Comparison of ENCODE assay signal across 12 cellular contexts in genomic region chr4:184845367-184846011, GRCh38. TPM values are rescaled to one million over a fixed set of nuclear protein-coding genes. Genes with fewer than 3 reads are reported as not detected.
DNase-seq lines count a peak whose midpoint lies in the region; ATAC-seq lines count a peak whose summit lies in the region.
"Had no signal": no experiment of that assay in that cellular context is flagged by ENCODE, and none has a peak within 500 bp of the region (broad histone marks: within the 10 kb centered on the region; RNA-seq: fewer than 3 reads in every experiment).

No MANE protein-coding gene starts in this region.

- H3K9me3 ChIP-seq in MG63: no peaks in the 10 kb centered on the region

- DNase-seq in GM04503 (ENCODE audit: low read depth): peak; percentile 55
- peak; percentile 38 for DNase-seq in MG63
- peak; percentile 24 for DNase-seq in epidermal melanocyte (ENCODE audit: insufficient read length, low spot score)
- peak; percentile 79 for DNase-seq in renal cortical epithelial cell (ENCODE audit: low read depth)
- no peak for DNase-seq in DMS153 (lab: John Stamatoyannopoulos, UW)
- DNase-seq in superior temporal gyrus (ENCODE audit: extremely low spot score): no peak
- no peak for DNase-seq in NCI-H187 treated with DMSO at 0.1 percent for 48 hours (lab: John Stamatoyannopoulos, UW)
- DNase-seq: activated naive CD4-positive, alpha-beta T cell treated with anti-CD3 and anti-CD28 coated beads, Interleukin-2, amount 50 U/mL, for 16 hours; NCI-H1105 treated with DMSO at 0.1 percent for 48 hours; stimulated activated CD4-positive, alpha-beta T cell treated with anti-CD3 and anti-CD28 coated beads, Interleukin-12 subunit alpha, Interleukin-12 subunit beta, amount 100 ng/mL, for 4 hours had no signal

- no peak overlapping the region for H3K4me3 ChIP-seq in MG63

- no peaks in the 10 kb centered on the region for H3K27me3 ChIP-seq in MG63

- ATAC-seq in GM18517 (IDR thresholded peaks at IDR 0.05; ENCODE audit: unreplicated experiment): no peak
- ATAC-seq: stimulated activated memory B cell treated with anti-CD40 and anti-IgM and Interleukin-4, amounts not matched to agents 10 μg/mL and 1 μg/mL and 100 μg/mL, for 72 hours had no signal

- H3K36me3 ChIP-seq in MG63: no peaks in the 10 kb centered on the region

RNA-seq across cellular contexts. Expression of gene ACSL1, which starts 19.7 kb away (rescaled TPM):
- 20.5 and 22.2 TPM in 2 replicates for total RNA-seq in MG63 (2014; rRNA removed; shearing (Covaris generic); ENCODE audit: low replicate concordance)
- total RNA-seq in renal cortical epithelial cell: 151 and 221 TPM in 2 replicates

Comparison
In these comparisons a context has a peak if more than half of its experiments do, and no peak if none do; other contexts are left out.
1. DNase-seq: peak in GM04503 (single experiment), MG63 (single experiment), epidermal melanocyte (single experiment) and renal cortical epithelial cell (single experiment); none in DMS153 (single experiment), superior temporal gyrus (single experiment) and NCI-H187 treated with DMSO at 0.1 percent for 48 hours (single experiment).